In the genomic region with DNA sequence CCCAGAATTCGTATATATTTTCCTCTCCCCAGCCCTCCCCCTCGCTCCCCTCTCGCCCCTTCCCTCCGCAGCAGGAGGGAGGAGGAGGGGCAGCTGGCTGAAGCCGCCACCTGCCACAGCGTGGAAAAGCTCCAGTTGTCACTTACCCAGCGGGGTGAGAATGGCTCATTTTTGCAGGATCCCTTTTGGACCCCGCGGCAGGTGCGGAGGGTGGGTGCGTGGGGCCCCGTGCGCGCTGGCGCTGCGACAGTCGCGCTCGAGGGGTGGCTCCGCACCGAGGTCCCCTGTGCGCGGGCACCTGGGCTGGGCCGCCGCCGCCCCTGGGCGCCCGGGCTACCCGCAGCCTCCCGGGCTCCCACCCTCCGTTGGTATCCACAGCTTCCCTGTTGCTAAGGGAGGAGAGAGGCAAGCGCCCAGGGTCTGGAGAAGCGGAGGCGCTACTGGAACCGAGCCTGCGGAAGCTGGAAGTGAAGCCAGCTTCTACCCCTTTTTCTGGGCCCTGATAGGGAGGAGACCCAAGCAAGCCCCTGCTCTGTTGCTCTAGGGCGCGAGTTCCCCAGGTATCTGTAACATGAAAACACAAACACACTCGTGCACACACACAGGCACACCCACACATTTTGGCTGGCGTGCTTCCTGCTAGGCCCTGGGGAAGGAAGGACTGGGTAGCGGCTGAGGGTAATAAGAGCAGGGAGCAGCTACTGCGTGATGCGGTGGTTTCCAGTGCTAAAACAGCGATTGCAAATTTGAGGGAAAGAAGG, we compare ENCODE assay signal across 9 cellular contexts. TPM values are rescaled to one million over a fixed set of nuclear protein-coding genes. Genes with fewer than 3 reads are reported as not detected.
DNase-seq lines count a peak whose midpoint lies in the region; ATAC-seq, FAIRE-seq and TF ChIP-seq lines count a peak whose summit lies in the region.
"Had no signal": no experiment of that assay in that cellular context is flagged by ENCODE, and none has a peak within 500 bp of the region (broad histone marks: within the 10 kb centered on the region; RNA-seq: fewer than 3 reads in every experiment).

A gene with protein sequence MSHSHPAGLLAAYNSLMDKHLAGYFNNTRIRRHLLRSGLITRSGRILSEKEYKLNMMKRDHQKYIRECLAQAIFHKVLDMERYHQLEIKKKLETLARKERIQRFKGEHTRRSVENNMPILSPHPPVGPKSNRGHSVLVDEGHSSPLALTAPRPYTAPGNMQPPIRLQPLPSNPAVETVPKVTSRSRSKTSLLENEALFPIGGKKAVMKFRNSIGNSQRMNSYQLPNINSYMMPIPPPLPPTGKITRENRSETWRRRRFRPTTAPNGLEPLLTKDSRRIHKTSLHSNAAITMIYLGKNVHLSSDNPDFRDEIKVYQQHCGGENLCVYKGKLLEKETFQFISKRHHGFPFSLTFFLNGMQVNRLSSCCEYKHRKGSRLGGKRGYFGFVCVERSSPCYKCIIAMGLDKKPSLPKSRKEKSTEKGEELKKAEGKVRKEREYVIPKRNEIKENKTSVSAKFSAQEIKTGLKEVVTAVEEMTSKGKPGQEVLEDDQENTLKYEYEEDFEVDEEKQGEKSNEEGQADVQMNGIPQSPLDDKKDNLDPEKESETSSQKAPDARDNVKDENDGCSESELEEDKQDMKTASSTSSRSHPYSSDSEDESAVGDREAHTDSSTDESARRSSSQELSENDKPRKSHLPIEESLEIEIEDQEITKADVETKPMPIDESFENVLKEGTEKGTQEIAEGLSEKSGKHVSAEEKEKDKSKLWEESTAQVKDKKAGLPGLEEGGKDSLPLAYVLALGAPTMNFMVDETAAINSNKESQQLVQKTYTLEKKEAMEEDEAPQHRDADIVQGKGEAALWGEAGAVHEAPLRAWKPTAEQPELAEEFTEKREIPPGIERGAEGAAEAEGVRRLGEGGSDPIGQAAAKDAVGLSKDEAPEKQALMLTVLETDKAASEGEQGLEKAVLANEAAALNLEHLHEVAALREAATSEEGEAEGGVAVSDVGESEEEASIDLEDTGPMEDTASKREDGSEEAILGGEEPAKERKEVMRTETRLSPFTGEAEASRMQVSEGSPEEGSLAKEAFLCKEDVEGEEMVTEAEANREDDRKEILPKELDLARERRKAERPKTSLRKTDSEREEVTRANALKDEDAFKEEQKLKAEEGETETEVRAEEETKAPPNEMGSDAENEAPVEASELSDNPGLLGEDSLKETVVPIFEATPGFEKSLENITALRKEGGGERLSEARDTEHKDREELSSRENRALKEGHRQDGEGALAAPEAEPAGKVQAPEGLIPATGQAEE (N-terminal part only) (minus strand): TSS at position 442 of the 761 bp plus-strand sequence. CDS start 273 bp downstream, at position 169.

- no peaks in the 10 kb centered on the region for H3K9me3 ChIP-seq in pancreas

- H3K4me1 Mint-ChIP-seq in activated T-helper 2 cell treated with anti-CD3 and anti-CD28 coated beads, Interferon-gamma antibody, Interleukin-2, Interleukin-4, amounts not matched to agents 10 μg/mL and 5 μg/mL and 100 μg/mL, durations not matched to agents 14 hours and 24 hours and 36 hours (ENCODE audit: low read depth): peaks cover 2% of the 10 kb centered on the region

- H3K27me3 Mint-ChIP-seq in activated T-helper 2 cell treated with anti-CD3 and anti-CD28 coated beads, Interferon-gamma antibody, Interleukin-2, Interleukin-4, amounts not matched to agents 10 μg/mL and 5 μg/mL and 100 μg/mL, durations not matched to agents 14 hours and 24 hours and 36 hours (ENCODE audit: low read depth): peaks cover 38% of the 10 kb centered on the region

- H2AFZ ChIP-seq in ACC112 (ENCODE audit: low read length, unreplicated experiment): peak within 1 kb of the TSS; percentile 32

- peak; percentile 42 for ATAC-seq in GM19043 (IDR thresholded peaks at IDR 0.05; ENCODE audit: low read depth, unreplicated experiment)
- peak in 3 of 4 donors; percentile 47 to 76 (median 57) for ATAC-seq in pancreas

- H3K36me3 Mint-ChIP-seq in activated T-helper 2 cell treated with anti-CD3 and anti-CD28 coated beads, Interferon-gamma antibody, Interleukin-2, Interleukin-4, amounts not matched to agents 10 μg/mL and 5 μg/mL and 100 μg/mL, durations not matched to agents 14 hours and 24 hours and 36 hours (ENCODE audit: low read depth): no peaks in the 10 kb centered on the region

- 4% methylated on average over 31 to 42 of the region's 44 CpGs for WGBS in pancreas, 2 donors

- H3K27ac ChIP-seq in ACC112 (ENCODE audit: low read depth, low read length) (no peak within 1 kb of the TSS), pancreas (no peak within 1 kb of the TSS)

- H3K4me1 ChIP-seq in ACC112 (ENCODE audit: control insufficient read depth, insufficient read depth, low read length, unreplicated experiment): peaks cover 4% of the 10 kb centered on the region
- H3K4me1 ChIP-seq in pancreas: no peaks in the 10 kb centered on the region

- no peak within 1 kb of the TSS for H3K4me3 Mint-ChIP-seq in activated T-helper 2 cell treated with anti-CD3 and anti-CD28 coated beads, Interferon-gamma antibody, Interleukin-2, Interleukin-4, amounts not matched to agents 10 μg/mL and 5 μg/mL and 100 μg/mL, durations not matched to agents 14 hours and 24 hours and 36 hours (ENCODE audit: low read depth)

- intact Hi-C loops in pancreas (cut with DNase I): no loop called here
- intact Hi-C loops in activated T-helper 2 cell treated with anti-CD3 and anti-CD28 coated beads, Interferon-gamma antibody, Interleukin-2, Interleukin-4, amounts not matched to agents 10 μg/mL and 5 μg/mL and 100 μg/mL, durations not matched to agents 14 hours and 24 hours and 36 hours (cut with micrococcal nuclease): no loop called here

- H3K9me3 Mint-ChIP-seq in activated T-helper 2 cell treated with anti-CD3 and anti-CD28 coated beads, Interferon-gamma antibody, Interleukin-2, Interleukin-4, amounts not matched to agents 10 μg/mL and 5 μg/mL and 100 μg/mL, durations not matched to agents 14 hours and 24 hours and 36 hours: no peaks in the 10 kb centered on the region

- no peak for FAIRE-seq in pancreas (lab: Jason Lieb, UNC)
- no peak for FAIRE-seq in GM19239 (lab: Jason Lieb, UNC)

- H3K27ac Mint-ChIP-seq in activated T-helper 2 cell treated with anti-CD3 and anti-CD28 coated beads, Interferon-gamma antibody, Interleukin-2, Interleukin-4, amounts not matched to agents 10 μg/mL and 5 μg/mL and 100 μg/mL, durations not matched to agents 14 hours and 24 hours and 36 hours: no peak within 1 kb of the TSS

- DNase-seq in NCI-H1105 (lab: John Stamatoyannopoulos, UW): peak; percentile 23
- no peak for DNase-seq in epithelial cell of proximal tubule (ENCODE audit: low read depth)
- peak in 2 of 6 donors; percentile 35 to 56 for DNase-seq in pancreas
- DNase-seq in activated T-helper 2 cell treated with anti-CD3 and anti-CD28 coated beads, Interferon-gamma antibody, Interleukin-2, Interleukin-4, amounts not matched to agents 10 μg/mL and 5 μg/mL and 100 μg/mL, durations not matched to agents 14 hours and 24 hours and 36 hours (ENCODE audit: low spot score): no peak
- DNase-seq in HUDEP-2 (lab: John Stamatoyannopoulos, UW; ENCODE audit: unreplicated experiment in 76 of 76): no peak
- no peak for DNase-seq in GM19239 (ENCODE audit: insufficient read length, low spot score)

- H3K36me3 ChIP-seq in ACC112 (ENCODE audit: insufficient read depth, low read length) (no peaks in the 10 kb centered on the region), pancreas (no peaks in the 10 kb centered on the region)

- TF ChIP-seq CTCF in epithelial cell of proximal tubule (conservative IDR thresholded peaks at IDR 0.05; ENCODE audit: low read depth, low read length) (no peak), pancreas (IDR thresholded peaks at IDR 0.05) (no peak)

- H3K27me3 ChIP-seq in ACC112 (ENCODE audit: insufficient read depth, low read length) (peaks cover 80% of the 10 kb centered on the region), pancreas (peaks cover 0 to 8% (median 0%) of the 10 kb centered on the region in 4 donors)

- H3K4me3 ChIP-seq in ACC112 (ENCODE audit: low read depth, low read length): peak within 1 kb of the TSS; percentile 68
- H3K4me3 ChIP-seq in epithelial cell of proximal tubule (ENCODE audit: low read depth, low read length): peak within 1 kb of the TSS; percentile 54
- peak within 1 kb of the TSS in 3 of 4 donors; percentile 5 to 39 (median 22) for H3K4me3 ChIP-seq in pancreas

- no peaks in the 10 kb centered on the region for H3K79me2 ChIP-seq in ACC112 (ENCODE audit: control insufficient read depth, insufficient read depth, low read length, unreplicated experiment)

RNA-seq across cellular contexts. Expression of the gene that starts here (rescaled TPM):
- total RNA-seq in epithelial cell of proximal tubule: 0.14 TPM in 1 of 2 replicates, not detected in the other
- total RNA-seq in pancreas: under 1 TPM; under 0.01 to 0.29 (median 0.08) TPM
- under 1 TPM; 0.42 to 0.68 TPM for polyA plus RNA-seq in pancreas
- not detected in 2 replicates for total RNA-seq in activated T-helper 2 cell treated with anti-CD3 and anti-CD28 coated beads, Interferon-gamma antibody, Interleukin-2, Interleukin-4, amounts not matched to agents 10 μg/mL and 5 μg/mL and 100 μg/mL, durations not matched to agents 14 hours and 24 hours and 36 hours
- total RNA-seq: activated CD8-positive, alpha-beta memory T cell treated with anti-CD3 and anti-CD28 coated beads for 36 hours had no signal

Comparison
In these comparisons a context has a peak if more than half of its experiments do, and no peak if none do; other contexts are left out.
1. Peak in ATAC-seq and H3K4me3 ChIP-seq in pancreas; RNA of the gene not detected or under 1 TPM.